ENCODE assay signal across 13 cellular contexts in the genomic region with DNA sequence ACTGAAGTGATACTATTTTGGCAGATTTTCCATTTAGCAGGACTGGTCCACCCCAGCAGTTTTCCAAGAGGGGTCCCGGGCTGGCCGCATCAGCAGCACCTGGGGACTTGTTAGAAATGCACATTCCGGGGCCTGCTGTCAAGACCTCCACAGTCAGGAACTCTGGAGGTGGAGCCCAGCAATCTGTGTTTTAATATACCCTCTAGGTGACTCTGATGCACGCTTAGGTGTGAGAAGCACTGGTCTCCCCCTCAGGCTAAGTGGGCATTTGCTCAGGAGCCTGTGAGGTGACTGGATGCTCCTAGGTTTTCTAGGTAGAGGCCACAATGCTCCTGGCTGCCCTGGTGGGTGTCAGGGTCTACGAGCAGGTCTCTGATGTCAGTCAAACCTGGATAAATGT.
"Had no signal": no experiment of that assay in that cellular context is flagged by ENCODE, and none has a peak within 500 bp of the region (broad histone marks: within the 10 kb centered on the region; RNA-seq: fewer than 3 reads in every experiment).

No MANE protein-coding gene starts in this region.

- H3K9me3 ChIP-seq: colonic mucosa, stomach, tibial artery had no signal

- H3K27ac Mint-ChIP-seq: activated naive CD4-positive, alpha-beta T cell treated with anti-CD3 and anti-CD28 coated beads for 36 hours; immature natural killer cell had no signal

- ATAC-seq: T-cell had no signal

- H3K27me3 Mint-ChIP-seq: T-cell had no signal

- H3K36me3 Mint-ChIP-seq: immature natural killer cell had no signal

- H3K36me3 ChIP-seq: colonic mucosa had no signal

- H3K9me3 Mint-ChIP-seq: activated naive CD4-positive, alpha-beta T cell treated with anti-CD3 and anti-CD28 coated beads for 36 hours; immature natural killer cell; T-cell had no signal

- H3K4me3 Mint-ChIP-seq: activated naive CD4-positive, alpha-beta T cell treated with anti-CD3 and anti-CD28 coated beads for 36 hours; immature natural killer cell had no signal

- H3K27ac ChIP-seq: colonic mucosa, SK-N-MC, stomach, tibial artery, VCaP had no signal

- H3K4me1 ChIP-seq: colonic mucosa had no signal

- DNase-seq: activated CD4-positive, alpha-beta T cell treated with anti-CD3 and anti-CD28 coated beads for 48 hours; activated CD8-positive, alpha-beta memory T cell treated with anti-CD3 and anti-CD28 coated beads for 24 hours; activated naive CD4-positive, alpha-beta T cell treated with anti-CD3 and anti-CD28 coated beads for 36 hours; colonic mucosa; effector CD8-positive, alpha-beta T cell; immature natural killer cell; left ventricle myocardium superior; stomach; T-cell; T1000; tibial artery had no signal

- H3K27me3 ChIP-seq: colonic mucosa, stomach, tibial artery had no signal

- H3K4me3 ChIP-seq: colonic mucosa, SK-N-MC, stomach, tibial artery had no signal
